ENCODE assay signal across 29 cellular contexts in genomic region chr6:40407239-40407638, GRCh38.
"Had no signal": no experiment of that assay in that cellular context is flagged by ENCODE, and none has a peak within 500 bp of the region (broad histone marks: within the 10 kb centered on the region; RNA-seq: fewer than 3 reads in every experiment).

No MANE protein-coding gene starts in this region.

- H3K4me3 Mint-ChIP-seq: activated CD4-positive, alpha-beta T cell treated with anti-CD3 and anti-CD28 coated beads, Interleukin-2, amount 10 ng/mL, durations not matched to agents 24 days and 14 days; activated CD8-positive, alpha-beta T cell treated with anti-CD3 and anti-CD28 coated beads for 36 hours; activated naive CD8-positive, alpha-beta T cell; activated naive CD8-positive, alpha-beta T cell treated with anti-CD3 and anti-CD28 coated beads, Interleukin-2, amount 50 U/mL, for 24 hours; activated T-cell treated with anti-CD3 and anti-CD28 coated beads, Interleukin-2, amount 50 U/mL, for 72 hours; T-helper 1 cell treated with Interleukin-12 subunit alpha and Interleukin-12 subunit beta and Interleukin-4 antibody, amounts not matched to agents 30 μg/mL and 1 μg/mL, for 36 hours; T-helper 2 cell treated with Interferon-gamma antibody and Interleukin-4, amounts not matched to agents 5 μg/mL and 100 μg/mL, for 36 hours had no signal

- H3K4me2 ChIP-seq: SK-N-SH had no signal

- H3K27me3 Mint-ChIP-seq: activated CD8-positive, alpha-beta T cell treated with anti-CD3 and anti-CD28 coated beads for 36 hours; activated naive CD8-positive, alpha-beta T cell had no signal

- H3K4me3 ChIP-seq: cardiac muscle cell, K562, Peyer's patch, SJSA1 had no signal

- H3K9me3 ChIP-seq: Peyer's patch, SJSA1, SK-N-SH had no signal

- ATAC-seq: activated CD8-positive, alpha-beta T cell treated with anti-CD3 and anti-CD28 coated beads for 36 hours; activated naive CD8-positive, alpha-beta T cell treated with anti-CD3 and anti-CD28 coated beads, Interleukin-2, amount 50 U/mL, for 24 hours; K562; PC-3 had no signal

- H3K27me3 ChIP-seq: cardiac muscle cell, Peyer's patch, SJSA1 had no signal

- H3K36me3 Mint-ChIP-seq: activated naive CD8-positive, alpha-beta T cell had no signal

- H3K4me1 ChIP-seq: Peyer's patch, SJSA1 had no signal

- H3K27ac Mint-ChIP-seq: activated CD4-positive, alpha-beta T cell treated with anti-CD3 and anti-CD28 coated beads, Interleukin-2, amount 10 ng/mL, durations not matched to agents 24 days and 14 days; activated CD8-positive, alpha-beta T cell treated with anti-CD3 and anti-CD28 coated beads for 36 hours; activated naive CD8-positive, alpha-beta T cell; activated naive CD8-positive, alpha-beta T cell treated with anti-CD3 and anti-CD28 coated beads, Interleukin-2, amount 50 U/mL, for 24 hours; activated T-cell treated with anti-CD3 and anti-CD28 coated beads, Interleukin-2, amount 50 U/mL, for 72 hours; activated T-helper 2 cell treated with anti-CD3 and anti-CD28 coated beads, Interferon-gamma antibody, Interleukin-2, Interleukin-4, amounts not matched to agents 10 μg/mL and 5 μg/mL and 100 μg/mL, durations not matched to agents 14 hours and 24 hours and 36 hours; T-helper 1 cell treated with Interleukin-12 subunit alpha and Interleukin-12 subunit beta and Interleukin-4 antibody, amounts not matched to agents 30 μg/mL and 1 μg/mL, for 36 hours; T-helper 2 cell treated with Interferon-gamma antibody and Interleukin-4, amounts not matched to agents 5 μg/mL and 100 μg/mL, for 36 hours had no signal

- H3K4me1 Mint-ChIP-seq: activated naive CD8-positive, alpha-beta T cell treated with anti-CD3 and anti-CD28 coated beads, Interleukin-2, amount 50 U/mL, for 24 hours had no signal

- H3K9me3 Mint-ChIP-seq: activated CD8-positive, alpha-beta T cell treated with anti-CD3 and anti-CD28 coated beads for 36 hours; activated naive CD8-positive, alpha-beta T cell treated with anti-CD3 and anti-CD28 coated beads, Interleukin-2, amount 50 U/mL, for 24 hours; activated T-cell treated with anti-CD3 and anti-CD28 coated beads, Interleukin-2, amount 50 U/mL, for 72 hours; T-helper 2 cell treated with Interferon-gamma antibody and Interleukin-4, amounts not matched to agents 5 μg/mL and 100 μg/mL, for 36 hours had no signal

- H3K9ac ChIP-seq: SK-N-SH had no signal

- DNase-seq: activated CD4-positive, alpha-beta T cell treated with anti-CD3 and anti-CD28 coated beads, Interleukin-2, amount 10 ng/mL, durations not matched to agents 24 days and 14 days; activated CD4-positive, alpha-beta T cell treated with anti-CD3 and anti-CD28 coated beads, Interleukin-2, amount 50 U/mL, for 4 hours; activated CD8-positive, alpha-beta T cell treated with anti-CD3 and anti-CD28 coated beads for 36 hours; activated gamma-delta T cell; activated naive CD4-positive, alpha-beta T cell treated with Interleukin-2 at 50 U/mL for 16 hours; activated naive CD8-positive, alpha-beta T cell treated with anti-CD3 and anti-CD28 coated beads, Interleukin-2, amount 50 U/mL, for 24 hours; activated T-cell treated with anti-CD3 and anti-CD28 coated beads, Interleukin-2, amount 50 U/mL, for 1 hour; activated T-cell treated with anti-CD3 and anti-CD28 coated beads, Interleukin-2, amount 50 U/mL, for 72 hours; anterior cingulate cortex; NCI-H1092 treated with DMSO at 0.1 percent for 48 hours; NCI-H1417; NCI-H146; NCI-H187; NCI-H2081 treated with DMSO at 0.1 percent for 48 hours; NCI-H226; NCI-H526; NCI-H774; PC-3; Peyer's patch; RPMI8226; SHP77 treated with DMSO at 0.1 percent for 48 hours; SK-N-SH had no signal

- H3K36me3 ChIP-seq: cardiac muscle cell, Peyer's patch, SJSA1 had no signal

- H3K27ac ChIP-seq: cardiac muscle cell, Peyer's patch, SJSA1 had no signal
